ENCODE assay signal across 1 cellular context in the genomic region with DNA sequence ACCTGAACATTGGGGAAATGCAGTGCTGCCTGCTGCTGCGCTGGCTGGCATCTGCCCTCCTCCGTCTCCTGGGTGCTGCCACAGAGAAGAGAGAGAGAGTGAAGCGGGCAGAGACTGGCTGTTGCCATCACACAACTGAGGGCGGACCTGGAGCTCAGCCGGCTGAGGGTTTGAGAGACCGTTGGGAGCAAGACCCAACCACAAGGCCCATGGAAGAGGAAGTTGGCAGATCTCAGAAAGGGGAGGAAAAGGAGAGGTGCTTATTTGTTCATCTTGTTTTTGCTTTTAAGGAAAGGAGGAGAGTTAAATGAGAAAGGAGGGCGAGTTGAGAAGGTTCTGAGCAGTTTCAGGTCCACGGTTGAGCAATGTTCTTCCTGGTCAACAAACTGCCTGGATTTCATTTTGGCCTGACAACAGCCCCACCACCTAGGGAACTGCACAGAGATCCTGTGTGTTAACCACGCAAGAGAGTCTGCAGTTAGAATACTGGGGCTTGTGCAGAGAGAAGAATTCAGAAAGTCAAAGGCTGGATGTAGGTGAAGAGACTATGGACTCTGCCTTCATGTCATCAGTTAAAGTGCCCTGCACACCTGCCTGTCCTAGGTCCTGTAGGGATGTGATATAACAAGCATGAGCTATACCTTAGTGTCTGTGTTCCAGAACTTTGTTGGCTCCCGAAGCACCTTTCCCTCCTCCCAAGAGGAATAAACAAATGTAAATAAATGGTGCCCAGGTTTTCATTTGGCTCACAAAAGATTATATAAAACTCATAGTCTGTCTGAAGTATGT.
TF ChIP-seq lines count a peak whose summit lies in the region.

No MANE protein-coding gene starts in this region.

TF ChIP-seq in HepG2, 621 proteins besides CTCF, POLR2A, EP300 and RAD21 (continued from another document):
- TF ChIP-seq, protein P1, sequence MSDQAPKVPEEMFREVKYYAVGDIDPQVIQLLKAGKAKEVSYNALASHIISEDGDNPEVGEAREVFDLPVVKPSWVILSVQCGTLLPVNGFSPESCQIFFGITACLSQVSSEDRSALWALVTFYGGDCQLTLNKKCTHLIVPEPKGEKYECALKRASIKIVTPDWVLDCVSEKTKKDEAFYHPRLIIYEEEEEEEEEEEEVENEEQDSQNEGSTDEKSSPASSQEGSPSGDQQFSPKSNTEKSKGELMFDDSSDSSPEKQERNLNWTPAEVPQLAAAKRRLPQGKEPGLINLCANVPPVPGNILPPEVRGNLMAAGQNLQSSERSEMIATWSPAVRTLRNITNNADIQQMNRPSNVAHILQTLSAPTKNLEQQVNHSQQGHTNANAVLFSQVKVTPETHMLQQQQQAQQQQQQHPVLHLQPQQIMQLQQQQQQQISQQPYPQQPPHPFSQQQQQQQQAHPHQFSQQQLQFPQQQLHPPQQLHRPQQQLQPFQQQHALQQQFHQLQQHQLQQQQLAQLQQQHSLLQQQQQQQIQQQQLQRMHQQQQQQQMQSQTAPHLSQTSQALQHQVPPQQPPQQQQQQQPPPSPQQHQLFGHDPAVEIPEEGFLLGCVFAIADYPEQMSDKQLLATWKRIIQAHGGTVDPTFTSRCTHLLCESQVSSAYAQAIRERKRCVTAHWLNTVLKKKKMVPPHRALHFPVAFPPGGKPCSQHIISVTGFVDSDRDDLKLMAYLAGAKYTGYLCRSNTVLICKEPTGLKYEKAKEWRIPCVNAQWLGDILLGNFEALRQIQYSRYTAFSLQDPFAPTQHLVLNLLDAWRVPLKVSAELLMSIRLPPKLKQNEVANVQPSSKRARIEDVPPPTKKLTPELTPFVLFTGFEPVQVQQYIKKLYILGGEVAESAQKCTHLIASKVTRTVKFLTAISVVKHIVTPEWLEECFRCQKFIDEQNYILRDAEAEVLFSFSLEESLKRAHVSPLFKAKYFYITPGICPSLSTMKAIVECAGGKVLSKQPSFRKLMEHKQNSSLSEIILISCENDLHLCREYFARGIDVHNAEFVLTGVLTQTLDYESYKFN (CRISPR knock-in tag; conservative IDR thresholded peaks at IDR 0.05), result no peak
- TF ChIP-seq PCBP1 (IDR thresholded peaks at IDR 0.05; ENCODE audit: borderline replicate concordance, low read depth, low read length) (no peak), ATM (IDR thresholded peaks at IDR 0.05; ENCODE audit: borderline replicate concordance) (no peak)
